9 cellular contexts compared by ENCODE assay signal in the genomic region with DNA sequence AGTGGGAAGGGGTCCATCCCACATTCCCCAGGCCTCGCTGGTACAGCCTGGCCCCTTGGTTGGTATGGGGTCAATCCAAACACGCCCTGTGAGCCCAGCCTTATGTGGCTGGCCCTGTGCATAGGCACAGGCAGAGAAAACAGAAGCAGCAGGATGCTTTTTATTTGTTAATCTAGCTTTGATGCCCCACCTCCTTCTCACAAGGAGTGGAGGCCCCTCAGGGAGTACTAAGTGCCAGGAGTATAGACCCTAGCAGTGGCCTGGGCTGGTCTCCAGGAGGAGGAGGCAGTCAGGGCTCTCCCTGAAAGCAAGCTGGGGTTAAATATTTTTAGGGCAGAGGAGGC. TPM values are rescaled to one million over a fixed set of nuclear protein-coding genes. Genes with fewer than 3 reads are reported as not detected.
DNase-seq lines count a peak whose midpoint lies in the region; ATAC-seq, FAIRE-seq and TF ChIP-seq lines count a peak whose summit lies in the region.
"Had no signal": no experiment of that assay in that cellular context is flagged by ENCODE, and none has a peak within 500 bp of the region (broad histone marks: within the 10 kb centered on the region; RNA-seq: fewer than 3 reads in every experiment).

No MANE protein-coding gene starts in this region.

- H3K9me2 ChIP-seq in GM23338 (ENCODE audit: insufficient read depth), result no peaks in the 10 kb centered on the region

- no peak overlapping the region for H2AFZ ChIP-seq in GM23338
- no peak overlapping the region for H2AFZ ChIP-seq in astrocyte (ENCODE audit: low read depth, low read length)

- H3K9me3 Mint-ChIP-seq in GM23338, result no peaks in the 10 kb centered on the region
- H3K9me3 Mint-ChIP-seq in astrocyte (ENCODE audit: unreplicated experiment), result peaks cover 3% of the 10 kb centered on the region
- H3K9me3 Mint-ChIP-seq in nephron, result no peaks in the 10 kb centered on the region

- H3K9me3 ChIP-seq in KOPT-K1 (ENCODE audit: insufficient read depth, low read length, poor library complexity, severe bottlenecking) (no peaks in the 10 kb centered on the region), astrocyte (ENCODE audit: insufficient read depth, low read depth, low read length) (no peaks in the 10 kb centered on the region)
- H3K9me3 ChIP-seq: gastroesophageal sphincter, lower lobe of right lung had no signal

- H3K27me3 Mint-ChIP-seq in GM23338 (ENCODE audit: insufficient read depth, low read depth, poor library complexity) (peaks cover 45% of the 10 kb centered on the region), astrocyte (ENCODE audit: low read depth, unreplicated experiment) (peaks cover 18% of the 10 kb centered on the region), nephron (ENCODE audit: low read depth) (peaks cover 3% of the 10 kb centered on the region)

- ATAC-seq in GM23338, result peak; percentile 63
- ATAC-seq in GM19452 (IDR thresholded peaks at IDR 0.05; ENCODE audit: unreplicated experiment), result no peak
- ATAC-seq: gastroesophageal sphincter had no signal

- peak overlapping the region; percentile 20; the same call in 1 of the 2 replicates for H3K27ac ChIP-seq in GM23338 (ENCODE audit: low read depth)
- peak overlapping the region; percentile 92 for H3K27ac ChIP-seq in KOPT-K1 (ENCODE audit: low read depth, low read length, poor library complexity, severe bottlenecking)
- peak overlapping the region; percentile 0 for H3K27ac ChIP-seq in astrocyte (ENCODE audit: low read depth, low read length)
- H3K27ac ChIP-seq: lower lobe of right lung had no signal

- peak overlapping the region; percentile 42 for H3K4me3 Mint-ChIP-seq in GM23338
- no peak overlapping the region for H3K4me3 Mint-ChIP-seq in astrocyte (ENCODE audit: unreplicated experiment)
- no peak overlapping the region for H3K4me3 Mint-ChIP-seq in nephron

- H3K4me1 Mint-ChIP-seq in GM23338 (peaks cover 40% of the 10 kb centered on the region), astrocyte (ENCODE audit: low read depth, unreplicated experiment) (peaks cover 12% of the 10 kb centered on the region), nephron (peaks cover 23% of the 10 kb centered on the region)

- peaks cover 32% of the 10 kb centered on the region for H3K4me1 ChIP-seq in GM23338 (ENCODE audit: insufficient read depth)
- H3K4me1 ChIP-seq in astrocyte (ENCODE audit: insufficient read depth, low read length), result peaks cover 14% of the 10 kb centered on the region
- H3K4me1 ChIP-seq: lower lobe of right lung had no signal

- H3K27ac Mint-ChIP-seq in GM23338 (no peak overlapping the region), astrocyte (ENCODE audit: unreplicated experiment) (no peak overlapping the region), nephron (peak overlapping the region; percentile 65 to 92 (median 78))

- H3K79me2 ChIP-seq in GM23338 (replicated peaks; ENCODE audit: insufficient read depth) (no peaks in the 10 kb centered on the region), astrocyte (ENCODE audit: insufficient read depth, low read length) (no peaks in the 10 kb centered on the region)

- H3K4me3 ChIP-seq in GM23338 (0 out of 2 replicates have a peak overlapping the region, but pooled peaks have one; percentile 28), astrocyte (ENCODE audit: insufficient read depth, low read depth, low read length) (no peak overlapping the region)
- H3K4me3 ChIP-seq: gastroesophageal sphincter, lower lobe of right lung had no signal

- no peak for FAIRE-seq in astrocyte (lab: Jason Lieb, UNC)

- no peaks in the 10 kb centered on the region for H3K36me3 Mint-ChIP-seq in GM23338 (ENCODE audit: low read depth)
- H3K36me3 Mint-ChIP-seq in astrocyte (ENCODE audit: low read depth, unreplicated experiment), result no peaks in the 10 kb centered on the region
- H3K36me3 Mint-ChIP-seq in nephron (ENCODE audit: low read depth), result no peaks in the 10 kb centered on the region

- H3K36me3 ChIP-seq in GM23338 (ENCODE audit: insufficient read depth) (no peaks in the 10 kb centered on the region), KOPT-K1 (ENCODE audit: insufficient read depth, low read length) (no peaks in the 10 kb centered on the region), astrocyte (ENCODE audit: insufficient read depth, low read length) (no peaks in the 10 kb centered on the region)
- H3K36me3 ChIP-seq: gastroesophageal sphincter, lower lobe of right lung had no signal

- no peak for DNase-seq in GM23338 (ENCODE audit: low spot score)
- no peak for DNase-seq in astrocyte (ENCODE audit: low read depth)
- no peak for DNase-seq in GF-D8 (lab: John Stamatoyannopoulos, UW)
- no peak for DNase-seq in HUDEP-2 (lab: John Stamatoyannopoulos, UW; ENCODE audit: unreplicated experiment in 76 of 76)
- DNase-seq: lower lobe of right lung had no signal

- H3K4me2 ChIP-seq in GM23338, result peak overlapping the region; percentile 50
- peak overlapping the region; percentile 56 for H3K4me2 ChIP-seq in astrocyte (ENCODE audit: low read length)

- peak overlapping the region; percentile 42 for H3K9ac ChIP-seq in astrocyte (ENCODE audit: low read length)

- H3K27me3 ChIP-seq in GM23338 (ENCODE audit: insufficient read depth) (peaks cover 29% of the 10 kb centered on the region), astrocyte (ENCODE audit: insufficient read depth, low read length) (no peaks in the 10 kb centered on the region)
- H3K27me3 ChIP-seq: gastroesophageal sphincter had no signal

- 0 out of 2 replicates have a peak, but pooled peaks cover 6% of the 10 kb centered on the region for H3F3A ChIP-seq in GM23338 (replicated peaks; ENCODE audit: low read depth)

- H4K20me1 ChIP-seq in GM23338 (replicated peaks; ENCODE audit: insufficient read depth) (no peaks in the 10 kb centered on the region), astrocyte (ENCODE audit: insufficient read depth, low read length) (no peaks in the 10 kb centered on the region)

- TF ChIP-seq CTCF in GM23338 (conservative IDR thresholded peaks at IDR 0.05; ENCODE audit: low read depth in 2 of 2) (no peak), astrocyte (IDR thresholded peaks at IDR 0.05; ENCODE audit: insufficient read depth, low read depth, low read length) (no peak), nephron (IDR thresholded peaks at IDR 0.05; ENCODE audit: unreplicated experiment in 3 of 3) (no peak)

TF ChIP-seq in GM23338, 12 proteins besides CTCF, POLR2A, EP300 and RAD21 (continues in another document):
- TF ChIP-seq POLR2AphosphoS5 (IDR thresholded peaks at IDR 0.05; ENCODE audit: low read depth) (no peak), EZH2phosphoT487 (IDR thresholded peaks at IDR 0.05; ENCODE audit: unreplicated experiment) (no peak)
- TF ChIP-seq, protein P1, sequence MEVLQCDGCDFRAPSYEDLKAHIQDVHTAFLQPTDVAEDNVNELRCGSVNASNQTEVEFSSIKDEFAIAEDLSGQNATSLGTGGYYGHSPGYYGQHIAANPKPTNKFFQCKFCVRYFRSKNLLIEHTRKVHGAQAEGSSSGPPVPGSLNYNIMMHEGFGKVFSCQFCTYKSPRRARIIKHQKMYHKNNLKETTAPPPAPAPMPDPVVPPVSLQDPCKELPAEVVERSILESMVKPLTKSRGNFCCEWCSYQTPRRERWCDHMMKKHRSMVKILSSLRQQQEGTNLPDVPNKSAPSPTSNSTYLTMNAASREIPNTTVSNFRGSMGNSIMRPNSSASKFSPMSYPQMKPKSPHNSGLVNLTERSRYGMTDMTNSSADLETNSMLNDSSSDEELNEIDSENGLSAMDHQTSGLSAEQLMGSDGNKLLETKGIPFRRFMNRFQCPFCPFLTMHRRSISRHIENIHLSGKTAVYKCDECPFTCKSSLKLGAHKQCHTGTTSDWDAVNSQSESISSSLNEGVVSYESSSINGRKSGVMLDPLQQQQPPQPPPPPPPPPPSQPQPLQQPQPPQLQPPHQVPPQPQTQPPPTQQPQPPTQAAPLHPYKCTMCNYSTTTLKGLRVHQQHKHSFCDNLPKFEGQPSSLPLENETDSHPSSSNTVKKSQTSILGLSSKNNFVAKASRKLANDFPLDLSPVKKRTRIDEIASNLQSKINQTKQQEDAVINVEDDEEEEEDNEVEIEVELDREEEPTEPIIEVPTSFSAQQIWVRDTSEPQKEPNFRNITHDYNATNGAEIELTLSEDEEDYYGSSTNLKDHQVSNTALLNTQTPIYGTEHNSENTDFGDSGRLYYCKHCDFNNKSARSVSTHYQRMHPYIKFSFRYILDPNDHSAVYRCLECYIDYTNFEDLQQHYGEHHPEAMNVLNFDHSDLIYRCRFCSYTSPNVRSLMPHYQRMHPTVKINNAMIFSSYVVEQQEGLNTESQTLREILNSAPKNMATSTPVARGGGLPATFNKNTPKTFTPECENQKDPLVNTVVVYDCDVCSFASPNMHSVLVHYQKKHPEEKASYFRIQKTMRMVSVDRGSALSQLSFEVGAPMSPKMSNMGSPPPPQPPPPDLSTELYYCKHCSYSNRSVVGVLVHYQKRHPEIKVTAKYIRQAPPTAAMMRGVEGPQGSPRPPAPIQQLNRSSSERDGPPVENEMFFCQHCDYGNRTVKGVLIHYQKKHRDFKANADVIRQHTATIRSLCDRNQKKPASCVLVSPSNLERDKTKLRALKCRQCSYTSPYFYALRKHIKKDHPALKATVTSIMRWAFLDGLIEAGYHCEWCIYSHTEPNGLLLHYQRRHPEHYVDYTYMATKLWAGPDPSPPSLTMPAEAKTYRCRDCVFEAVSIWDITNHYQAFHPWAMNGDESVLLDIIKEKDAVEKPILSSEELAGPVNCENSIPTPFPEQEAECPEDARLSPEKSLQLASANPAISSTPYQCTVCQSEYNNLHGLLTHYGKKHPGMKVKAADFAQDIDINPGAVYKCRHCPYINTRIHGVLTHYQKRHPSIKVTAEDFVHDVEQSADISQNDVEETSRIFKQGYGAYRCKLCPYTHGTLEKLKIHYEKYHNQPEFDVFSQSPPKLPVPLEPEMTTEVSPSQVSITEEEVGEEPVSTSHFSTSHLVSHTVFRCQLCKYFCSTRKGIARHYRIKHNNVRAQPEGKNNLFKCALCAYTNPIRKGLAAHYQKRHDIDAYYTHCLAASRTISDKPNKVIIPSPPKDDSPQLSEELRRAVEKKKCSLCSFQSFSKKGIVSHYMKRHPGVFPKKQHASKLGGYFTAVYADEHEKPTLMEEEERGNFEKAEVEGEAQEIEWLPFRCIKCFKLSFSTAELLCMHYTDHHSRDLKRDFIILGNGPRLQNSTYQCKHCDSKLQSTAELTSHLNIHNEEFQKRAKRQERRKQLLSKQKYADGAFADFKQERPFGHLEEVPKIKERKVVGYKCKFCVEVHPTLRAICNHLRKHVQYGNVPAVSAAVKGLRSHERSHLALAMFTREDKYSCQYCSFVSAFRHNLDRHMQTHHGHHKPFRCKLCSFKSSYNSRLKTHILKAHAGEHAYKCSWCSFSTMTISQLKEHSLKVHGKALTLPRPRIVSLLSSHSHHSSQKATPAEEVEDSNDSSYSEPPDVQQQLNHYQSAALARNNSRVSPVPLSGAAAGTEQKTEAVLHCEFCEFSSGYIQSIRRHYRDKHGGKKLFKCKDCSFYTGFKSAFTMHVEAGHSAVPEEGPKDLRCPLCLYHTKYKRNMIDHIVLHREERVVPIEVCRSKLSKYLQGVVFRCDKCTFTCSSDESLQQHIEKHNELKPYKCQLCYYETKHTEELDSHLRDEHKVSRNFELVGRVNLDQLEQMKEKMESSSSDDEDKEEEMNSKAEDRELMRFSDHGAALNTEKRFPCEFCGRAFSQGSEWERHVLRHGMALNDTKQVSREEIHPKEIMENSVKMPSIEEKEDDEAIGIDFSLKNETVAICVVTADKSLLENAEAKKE (CRISPR knock-in tag; IDR thresholded peaks at IDR 0.05), result no peak

RNA-seq across cellular contexts. Expression of gene TCF7, which starts 14.6 kb away (rescaled TPM):
- 8.1 and 9.7 TPM in 2 replicates for total RNA-seq in GM23338 (2014; rRNA removed; shearing (Covaris generic))
- polyA plus RNA-seq in GM23338 (2016; fragmentation: Nextera tagmentation; extraction: Ambion mirVana), result 5.2 and 5.6 TPM in 2 replicates
- total RNA-seq in astrocyte, result 2.6 TPM in 2 replicates

Comparison
In these comparisons a context has a peak if more than half of its experiments do, and no peak if none do; other contexts are left out.
1. H3K27ac ChIP-seq: peak in every context shown above with its lines; median percentile 92 in KOPT-K1; 20 in GM23338; 0 in astrocyte.
2. H3K27ac Mint-ChIP-seq: peak in nephron (3 of 3); none in GM23338 (single experiment) and astrocyte (single experiment).